In genomic region chr16:80619824-80620223, GRCh38 we compare ENCODE assay signal across 27 cellular contexts.
DNase-seq lines count a peak whose midpoint lies in the region; ATAC-seq, FAIRE-seq and TF ChIP-seq lines count a peak whose summit lies in the region.
"Had no signal": no experiment of that assay in that cellular context is flagged by ENCODE, and none has a peak within 500 bp of the region (broad histone marks: within the 10 kb centered on the region; RNA-seq: fewer than 3 reads in every experiment).

No MANE protein-coding gene starts in this region.

- H3K4me2 ChIP-seq in osteoblast (ENCODE audit: insufficient read depth, low read length), result no peak overlapping the region
- H3K4me2 ChIP-seq: BLaER1 treated with 17β-estradiol and CSF1 and Interleukin-3, amounts not matched to agents 10 nM and 100 nM had no signal

- no peak for ATAC-seq in HG03280 (IDR thresholded peaks at IDR 0.05; ENCODE audit: unreplicated experiment)
- ATAC-seq: activated CD4-positive, alpha-beta T cell treated with anti-CD3 and anti-CD28 coated beads for 36 hours; activated CD8-positive, alpha-beta T cell treated with anti-CD3 and anti-CD28 coated beads for 36 hours; Panc1 had no signal

- no peak overlapping the region for H2AFZ ChIP-seq in osteoblast (ENCODE audit: low read length)
- H2AFZ ChIP-seq: GM23248 had no signal

- WGBS in esophagus muscularis mucosa, result 68% methylated on average over 2 of the region's 4 CpGs
- WGBS in prostate gland, result 39% methylated on average over 4 of the region's 4 CpGs

- TF ChIP-seq POLR2A in esophagus muscularis mucosa (IDR thresholded peaks at IDR 0.05; ENCODE audit: low read depth), result no peak
- TF ChIP-seq POLR2A in prostate gland (IDR thresholded peaks at IDR 0.05), result no peak

- H3K27me3 ChIP-seq in esophagus muscularis mucosa (no peaks in the 10 kb centered on the region), osteoblast (ENCODE audit: insufficient read depth, low read length) (no peaks in the 10 kb centered on the region), prostate gland (replicated peaks; ENCODE audit: insufficient read depth) (no peaks in the 10 kb centered on the region)
- H3K27me3 ChIP-seq: adrenal gland; BLaER1 treated with 17β-estradiol and CSF1 and Interleukin-3, amounts not matched to agents 10 nM and 100 nM; testis; uterus had no signal

- H3K4me3 ChIP-seq in esophagus muscularis mucosa (no peak overlapping the region), osteoblast (ENCODE audit: insufficient read depth, low read length) (no peak overlapping the region), prostate gland (no peak overlapping the region)
- H3K4me3 ChIP-seq: adrenal gland; BLaER1 treated with 17β-estradiol and CSF1 and Interleukin-3, amounts not matched to agents 10 nM and 100 nM; GM23248; testis; uterus had no signal

- H3K27ac ChIP-seq in esophagus muscularis mucosa (replicated peaks in 1 of 4) (no peak overlapping the region), osteoblast (ENCODE audit: low read depth, low read length) (no peak overlapping the region), prostate gland (no peak overlapping the region)
- H3K27ac ChIP-seq: adrenal gland; BLaER1 treated with 17β-estradiol and CSF1 and Interleukin-3, amounts not matched to agents 10 nM and 100 nM; GM23248; testis; uterus; VCaP had no signal

- H3K36me3 ChIP-seq in esophagus muscularis mucosa (no peaks in the 10 kb centered on the region), osteoblast (ENCODE audit: insufficient read depth, low read length) (no peaks in the 10 kb centered on the region), prostate gland (no peaks in the 10 kb centered on the region)
- H3K36me3 ChIP-seq: adrenal gland, uterus had no signal

- intact Hi-C loops in esophagus muscularis mucosa (cut with DNase I) (no loop called here), prostate gland (cut with DNase I) (no loop called here)

- H3K4me1 ChIP-seq in esophagus muscularis mucosa (no peaks in the 10 kb centered on the region), osteoblast (ENCODE audit: insufficient read depth, low read length) (peaks cover 6% of the 10 kb centered on the region), prostate gland (replicated peaks) (no peaks in the 10 kb centered on the region)
- H3K4me1 ChIP-seq: adrenal gland; BLaER1 treated with 17β-estradiol and CSF1 and Interleukin-3, amounts not matched to agents 10 nM and 100 nM; testis; uterus had no signal

- H3K9me3 ChIP-seq in esophagus muscularis mucosa (peaks cover 0 to 11% (median 0%) of the 10 kb centered on the region in 4 donors), osteoblast (ENCODE audit: low read depth, low read length) (no peaks in the 10 kb centered on the region), prostate gland (no peaks in the 10 kb centered on the region)
- H3K9me3 ChIP-seq: adrenal gland, testis, uterus had no signal

- TF ChIP-seq EP300 in esophagus muscularis mucosa (IDR thresholded peaks at IDR 0.05), result no peak

- H3K79me2 ChIP-seq in osteoblast (ENCODE audit: insufficient read depth, low read length), result no peaks in the 10 kb centered on the region

- FAIRE-seq in urothelium cell line (lab: Jason Lieb, UNC), result no peak
- FAIRE-seq: small intestine had no signal

- peak; percentile 23 for DNase-seq in EL
- DNase-seq in M059J (ENCODE audit: low read depth), result peak; percentile 91
- DNase-seq in esophagus muscularis mucosa (ENCODE audit: extremely low spot score), result peak; percentile 37
- DNase-seq in urothelium cell line (ENCODE audit: low spot score), result peak; percentile 49
- DNase-seq in osteoblast (ENCODE audit: insufficient read length, low spot score, missing footprints), result no peak
- DNase-seq in prostate gland (ENCODE audit: low spot score), result no peak
- DNase-seq: activated CD4-positive, alpha-beta T cell treated with anti-CD3 and anti-CD28 coated beads for 36 hours; activated CD8-positive, alpha-beta T cell treated with anti-CD3 and anti-CD28 coated beads for 36 hours; activated naive CD4-positive, alpha-beta T cell treated with anti-CD3 and anti-CD28 coated beads for 36 hours; adrenal gland; DMS53; GM23248; hypothalamus; KG1; NCI-H1436; NCI-H226; NCI-H69; nephron progenitor cell; SHP77 treated with DMSO at 0.1 percent for 48 hours; small intestine; stimulated activated naive CD4-positive, alpha-beta T cell; testis; uterus had no signal

- H4K20me1 ChIP-seq in osteoblast (ENCODE audit: insufficient read depth, low read length), result no peaks in the 10 kb centered on the region

- TF ChIP-seq CTCF in esophagus muscularis mucosa (IDR thresholded peaks at IDR 0.05) (no peak), osteoblast (IDR thresholded peaks at IDR 0.05; ENCODE audit: extremely low read depth, low read depth, low read length) (no peak), prostate gland (IDR thresholded peaks at IDR 0.05) (no peak)

Comparison
In these comparisons a context has a peak if more than half of its experiments do, and no peak if none do; other contexts are left out.
1. DNase-seq: peak in EL (single experiment), M059J (single experiment), esophagus muscularis mucosa (single experiment) and urothelium cell line (single experiment); none in osteoblast (single experiment) and prostate gland (single experiment).